ENCODE assay signal across 17 cellular contexts in genomic region chr16:15542261-15542660, GRCh38.
A peak's percentile ranks its signal among the peaks of the same experiment; 100 is the strongest.
DNase-seq lines count a peak whose midpoint lies in the region; ATAC-seq and TF ChIP-seq lines count a peak whose summit lies in the region.
"Had no signal": no experiment of that assay in that cellular context is flagged by ENCODE, and none has a peak within 500 bp of the region (broad histone marks: within the 10 kb centered on the region; RNA-seq: fewer than 3 reads in every experiment).

No MANE protein-coding gene starts in this region.

- no peaks in the 10 kb centered on the region for H3K23me2 ChIP-seq in H9 (ENCODE audit: insufficient read length, low read depth, low read length, poor library complexity, severe bottlenecking)

- H3K36me3 ChIP-seq in mesendoderm (ENCODE audit: control insufficient read depth, insufficient read depth, low read length), result no peaks in the 10 kb centered on the region
- no peaks in the 10 kb centered on the region for H3K36me3 ChIP-seq in lower lobe of right lung

- H2BK20ac ChIP-seq in H9 (ENCODE audit: low read depth, low read length, poor library complexity, severe bottlenecking), result no peak overlapping the region

- H3K79me1 ChIP-seq in H9 (ENCODE audit: insufficient read depth, low read depth, low read length, poor library complexity, severe bottlenecking), result no peaks in the 10 kb centered on the region
- H3K79me1 ChIP-seq in mesendoderm (ENCODE audit: low read length), result no peaks in the 10 kb centered on the region

- no peaks in the 10 kb centered on the region for H3K27me3 ChIP-seq in H9 (ENCODE audit: insufficient read depth, low read length)
- H3K27me3 ChIP-seq in mesendoderm (ENCODE audit: insufficient read depth, low read length, poor library complexity), result no peaks in the 10 kb centered on the region
- no peaks in the 10 kb centered on the region for H3K27me3 ChIP-seq in lower lobe of right lung (ENCODE audit: low read depth)

- H3K18ac ChIP-seq in H9 (ENCODE audit: insufficient read length, low read depth, low read length) (no peak overlapping the region), mesendoderm (ENCODE audit: low read length) (no peak overlapping the region)

- TF ChIP-seq CTCF in H9 (conservative IDR thresholded peaks at IDR 0.05) (no peak), lower lobe of right lung (IDR thresholded peaks at IDR 0.05) (no peak)

- DNase-seq in H9 (peak; percentile 62), NCI-H2107 treated with DMSO at 0.1 percent for 48 hours (lab: John Stamatoyannopoulos, UW; ENCODE audit: unreplicated experiment) (peak; percentile 65), mesendoderm (peak; percentile 65), lower lobe of right lung (no peak)
- no peak for DNase-seq in effector memory CD8-positive, alpha-beta T cell
- DNase-seq: COR-L47, EL, IMR-90, Karpas-422, MM.1S, NCI-H1092 treated with DMSO at 0.1 percent for 48 hours, OCI-M1, SHP77 treated with DMSO at 0.1 percent for 48 hours, T-helper 1 cell had no signal

- no peaks in the 10 kb centered on the region for H4K20me1 ChIP-seq in H9 (ENCODE audit: control insufficient read depth, insufficient read depth, insufficient read length)

- H3K4ac ChIP-seq in H9 (ENCODE audit: low read depth, low read length), result no peak overlapping the region
- H3K4ac ChIP-seq in mesendoderm (ENCODE audit: low read depth, low read length), result no peak overlapping the region

- H3K14ac ChIP-seq in H9 (ENCODE audit: insufficient read depth, low read length), result no peak overlapping the region

- WGBS in H9 (ENCODE audit: extremely low coverage, insufficient read length, low lambda C conversion rate), result no CpG with 5 or more reads among the region's 7 CpGs
- no CpG with 5 or more reads among the region's 7 CpGs for WGBS in mesendoderm (ENCODE audit: extremely low coverage, insufficient coverage, low lambda C conversion rate)

- H2BK15ac ChIP-seq in H9 (ENCODE audit: low read depth, low read length) (no peak overlapping the region), mesendoderm (replicated peaks; ENCODE audit: low read depth) (no peak overlapping the region)

- no peak overlapping the region for H2BK12ac ChIP-seq in H9 (ENCODE audit: insufficient read length, low read depth, low read length)

- H3K4me3 Mint-ChIP-seq in H9, result no peak overlapping the region; a peak in 1 of 5 replicates
- H3K4me3 Mint-ChIP-seq in effector memory CD8-positive, alpha-beta T cell, result no peak overlapping the region

- peaks cover 16 to 17% of the 10 kb centered on the region in 2 experiments for H3K9me3 Mint-ChIP-seq in H9
- no peaks in the 10 kb centered on the region for H3K9me3 Mint-ChIP-seq in effector memory CD8-positive, alpha-beta T cell

- H3T11ph ChIP-seq in H9 (ENCODE audit: low read length), result no peak overlapping the region

- no peak overlapping the region for H2AFZ ChIP-seq in H9 (ENCODE audit: low read length)

- H3K9me3 ChIP-seq in H9 (ENCODE audit: control insufficient read depth, low read depth, low read length) (no peaks in the 10 kb centered on the region), lower lobe of right lung (peaks cover 8% of the 10 kb centered on the region)

- H3K27ac ChIP-seq in H9 (ENCODE audit: insufficient read length, low read depth, low read length) (no peak overlapping the region), mesendoderm (ENCODE audit: low read depth, low read length) (no peak overlapping the region), lower lobe of right lung (no peak overlapping the region)

- H3K36me3 Mint-ChIP-seq in H9 (ENCODE audit: insufficient read depth in 1 of 3, low read depth in 3 of 3), result peaks cover 0 to 20% (median 18%) of the 10 kb centered on the region in 3 experiments; a peak in 6 of 7 replicates
- peaks cover 3% of the 10 kb centered on the region for H3K36me3 Mint-ChIP-seq in effector memory CD8-positive, alpha-beta T cell (ENCODE audit: insufficient read depth)

- H3K9ac ChIP-seq in H9 (ENCODE audit: extremely low read depth, insufficient read length, low read length) (no peak overlapping the region), mesendoderm (ENCODE audit: low read length) (no peak overlapping the region)

- H3K27me3 Mint-ChIP-seq in H9 (ENCODE audit: low read depth), result no peaks in the 10 kb centered on the region
- H3K27me3 Mint-ChIP-seq in effector memory CD8-positive, alpha-beta T cell, result no peaks in the 10 kb centered on the region

- intact Hi-C loops in lower lobe of right lung (cut with DNase I), result no loop called here

- peaks cover 20 to 23% of the 10 kb centered on the region in 2 experiments for H3K4me1 Mint-ChIP-seq in H9
- peaks cover 8 to 11% of the 10 kb centered on the region in 2 donors for H3K4me1 Mint-ChIP-seq in effector memory CD8-positive, alpha-beta T cell (ENCODE audit: low read depth in 2 of 2)

- H2AK5ac ChIP-seq in H9 (ENCODE audit: insufficient read length, low read length) (no peak overlapping the region), mesendoderm (ENCODE audit: low read length) (no peak overlapping the region)

- H2BK120ac ChIP-seq in H9 (ENCODE audit: low read depth, low read length, poor library complexity, severe bottlenecking) (no peak overlapping the region), mesendoderm (ENCODE audit: low read depth, low read length) (no peak overlapping the region)

- H4K5ac ChIP-seq in H9 (ENCODE audit: insufficient read length, low read depth, low read length) (no peak overlapping the region), mesendoderm (ENCODE audit: low read length) (no peak overlapping the region)

- peak overlapping the region; percentile 19 to 78 (median 58); a peak in 4 of 7 replicates for H3K27ac Mint-ChIP-seq in H9
- peak overlapping the region; percentile 54 to 55 for H3K27ac Mint-ChIP-seq in effector memory CD8-positive, alpha-beta T cell

- no peak overlapping the region for H2BK5ac ChIP-seq in H9 (ENCODE audit: insufficient read length, low read length)
- H2BK5ac ChIP-seq in mesendoderm (ENCODE audit: low read length), result no peak overlapping the region

- H4K8ac ChIP-seq in H9 (replicated peaks; ENCODE audit: insufficient read length, low read depth, low read length), result no peak overlapping the region
- H4K8ac ChIP-seq in mesendoderm (ENCODE audit: low read depth, low read length), result no peak overlapping the region

- ATAC-seq in effector memory CD8-positive, alpha-beta T cell (replicated peaks), result no peak
- no peak for ATAC-seq in GM21390 (IDR thresholded peaks at IDR 0.05; ENCODE audit: unreplicated experiment)
- no peak for ATAC-seq in GM18498 (IDR thresholded peaks at IDR 0.05; ENCODE audit: unreplicated experiment)
- ATAC-seq in lower lobe of right lung, result no peak
- ATAC-seq: SK-N-SH treated with all-trans-retinoic acid at 6 μM for 48 hours had no signal

- no peak overlapping the region for H4K91ac ChIP-seq in H9 (ENCODE audit: insufficient read length, low read depth, low read length)

- H3K23ac ChIP-seq in H9 (ENCODE audit: insufficient read length, low read depth, low read length), result no peak overlapping the region
- H3K23ac ChIP-seq in mesendoderm (ENCODE audit: low read length), result no peak overlapping the region

- H3K4me3 ChIP-seq in mesendoderm (ENCODE audit: low read length), result no peak overlapping the region
- no peak overlapping the region for H3K4me3 ChIP-seq in lower lobe of right lung

- no peak overlapping the region for H3K4me2 ChIP-seq in H9 (ENCODE audit: insufficient read depth, insufficient read length, low read length)
- H3K4me2 ChIP-seq in mesendoderm (ENCODE audit: low read length), result no peak overlapping the region

- H3K79me2 ChIP-seq in H9 (ENCODE audit: insufficient read depth, low read length) (no peaks in the 10 kb centered on the region), mesendoderm (ENCODE audit: control insufficient read depth, insufficient read depth, low read length) (no peaks in the 10 kb centered on the region)

- H3K56ac ChIP-seq in H9 (ENCODE audit: insufficient read length, low read depth, low read length) (no peak overlapping the region), mesendoderm (ENCODE audit: low read length) (no peak overlapping the region)

- H3K4me1 ChIP-seq in H9 (ENCODE audit: insufficient read depth, low read length) (no peaks in the 10 kb centered on the region; the same call in 1 of the 2 replicates), mesendoderm (ENCODE audit: control insufficient read depth, low read depth, low read length) (no peaks in the 10 kb centered on the region), lower lobe of right lung (no peaks in the 10 kb centered on the region)

Comparison
In these comparisons a context has a peak if more than half of its experiments do, and no peak if none do; other contexts are left out.
1. DNase-seq: peak in H9 (single experiment), NCI-H2107 treated with DMSO at 0.1 percent for 48 hours (single experiment) and mesendoderm (single experiment); none in effector memory CD8-positive, alpha-beta T cell (0 of 3) and lower lobe of right lung (single experiment).